In the genomic region with DNA sequence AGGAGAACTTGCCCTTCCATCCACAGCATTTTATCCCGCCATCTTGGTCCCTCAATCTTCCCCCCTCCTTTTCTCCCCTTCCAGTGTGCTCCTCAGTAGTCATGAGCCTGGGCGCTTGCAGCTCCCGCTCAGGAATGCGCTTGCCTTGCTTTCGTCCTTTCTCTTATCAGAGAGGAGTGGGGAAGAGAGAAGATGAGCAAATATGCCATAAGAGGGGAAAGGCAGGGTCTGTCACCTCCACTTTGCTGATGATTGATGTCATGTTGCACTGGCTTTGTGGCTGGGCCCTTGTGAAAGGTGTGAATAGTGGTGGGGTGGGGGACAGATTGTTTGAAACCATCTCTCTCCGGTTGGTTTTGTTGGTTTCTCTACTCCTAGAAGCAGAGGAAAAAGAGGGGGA, we compare ENCODE assay signal across 1 cellular context.
TF ChIP-seq lines count a peak whose summit lies in the region.

No MANE protein-coding gene starts in this region.

TF ChIP-seq in H1, 55 proteins besides CTCF, POLR2A, EP300 and RAD21 (continued from another document):
- no peak for TF ChIP-seq MAFK (IDR thresholded peaks at IDR 0.05; ENCODE audit: low read depth, low read length)
- TF ChIP-seq SAP30 (IDR thresholded peaks at IDR 0.05; ENCODE audit: insufficient read depth, insufficient replicate concordance, low read length) = no peak
- TF ChIP-seq YY1 (IDR thresholded peaks at IDR 0.05; ENCODE audit: low read depth, low read length) = peak; percentile 32; the same call in 1 of the 2 replicates
TF ChIP-seq in H1: peak in this region for 2.
